ENCODE assay signal across 19 cellular contexts in the genomic region with DNA sequence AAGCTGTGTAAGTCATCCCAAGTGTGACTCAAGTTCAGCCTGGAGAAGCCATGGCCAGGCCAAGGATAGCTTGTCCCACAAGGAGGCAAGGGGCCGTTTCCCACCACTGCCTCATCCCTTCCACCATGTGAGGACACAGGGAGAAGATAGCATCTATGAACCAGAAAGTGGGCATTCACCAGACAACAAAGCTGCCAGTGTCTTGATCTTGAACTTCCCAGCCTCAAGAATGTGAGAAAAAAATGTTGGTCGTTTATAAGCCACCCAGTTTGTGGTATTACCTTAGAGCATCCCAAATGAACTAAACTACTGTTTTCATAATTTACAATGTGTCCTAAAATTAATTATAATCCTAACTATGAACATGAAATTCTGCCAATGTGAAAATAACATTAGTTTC.
"Had no signal": no experiment of that assay in that cellular context is flagged by ENCODE, and none has a peak within 500 bp of the region (broad histone marks: within the 10 kb centered on the region; RNA-seq: fewer than 3 reads in every experiment).

No MANE protein-coding gene starts in this region.

- H3K4me3 Mint-ChIP-seq: central memory CD8-positive, alpha-beta T cell; mesothelial cell of epicardium; neural progenitor cell had no signal

- H3K27ac Mint-ChIP-seq: mesothelial cell of epicardium, neural progenitor cell, progenitor cell of endocrine pancreas had no signal

- H3K9ac ChIP-seq: neural progenitor cell had no signal

- H3K36me3 Mint-ChIP-seq: mesothelial cell of epicardium, neural progenitor cell had no signal

- H3K4me1 ChIP-seq: colonic mucosa, neural progenitor cell, stomach, upper lobe of left lung had no signal

- H3K27me3 ChIP-seq: colonic mucosa, neural progenitor cell, stomach, upper lobe of left lung had no signal

- DNase-seq: activated CD4-positive, alpha-beta T cell treated with anti-CD3 and anti-CD28 coated beads, Interleukin-2, amount 50 U/mL, for 1 hour; activated CD4-positive, CD25-positive, alpha-beta regulatory T cell; activated effector memory CD4-positive, alpha-beta T cell treated with Interleukin-2 at 50 U/mL for 16 hours; aorta; colonic mucosa; erythroblast; head of caudate nucleus; kidney; SHP77 treated with DMSO at 0.1 percent for 48 hours; stomach; T-cell; T-helper 9 cell; upper lobe of left lung had no signal

- H3K9me3 ChIP-seq: colonic mucosa, stomach, upper lobe of left lung had no signal

- H3K27me3 Mint-ChIP-seq: central memory CD8-positive, alpha-beta T cell; progenitor cell of endocrine pancreas; T-cell had no signal

- H3K36me3 ChIP-seq: colonic mucosa, neural progenitor cell, stomach, upper lobe of left lung had no signal

- H3K9me3 Mint-ChIP-seq: central memory CD8-positive, alpha-beta T cell; neural progenitor cell had no signal

- ATAC-seq: left lobe of liver, SK-N-SH treated with all-trans-retinoic acid at 6 μM for 48 hours had no signal

- H3K27ac ChIP-seq: colonic mucosa, neural progenitor cell, stomach, upper lobe of left lung had no signal

- H3K4me3 ChIP-seq: colonic mucosa, neural progenitor cell, stomach, upper lobe of left lung had no signal

- H3K4me1 Mint-ChIP-seq: mesothelial cell of epicardium, neural progenitor cell had no signal
